14 cellular contexts compared by ENCODE assay signal in genomic region chr7:143387156-143387975, GRCh38. TPM values are rescaled to one million over a fixed set of nuclear protein-coding genes. Genes with fewer than 3 reads are reported as not detected.
DNase-seq lines count a peak whose midpoint lies in the region; ATAC-seq, FAIRE-seq and TF ChIP-seq lines count a peak whose summit lies in the region.
"Had no signal": no experiment of that assay in that cellular context is flagged by ENCODE, and none has a peak within 500 bp of the region (broad histone marks: within the 10 kb centered on the region; RNA-seq: fewer than 3 reads in every experiment).

No MANE protein-coding gene starts in this region.

- ATAC-seq in K562 (peak; percentile 66), GM21619 (IDR thresholded peaks at IDR 0.05; ENCODE audit: unreplicated experiment) (no peak), GM18502 (IDR thresholded peaks at IDR 0.05; ENCODE audit: poor library complexity, unreplicated experiment) (no peak)

- peak in 1 of 2 experiments; percentile 26; a peak in 2 of 4 replicates for TF ChIP-seq RAD21 in K562 (CRISPR knock-in tag; conservative IDR thresholded peaks at IDR 0.05 in 1 of 2, IDR thresholded peaks at IDR 0.05 in 1 of 2)

- H3K27me3 ChIP-seq in BE2C (no peaks in the 10 kb centered on the region), K562 (ENCODE audit: control insufficient read depth in 2 of 2, insufficient read depth in 2 of 2, low read length in 2 of 2) (no peaks in the 10 kb centered on the region), muscle layer of colon (ENCODE audit: control insufficient read depth in 1 of 2, insufficient read depth in 2 of 2, low read length in 2 of 2) (no peaks in the 10 kb centered on the region), colonic mucosa (no peaks in the 10 kb centered on the region)
- H3K27me3 ChIP-seq: right lobe of liver had no signal

- TF ChIP-seq POLR2A in K562 (conservative IDR thresholded peaks at IDR 0.05) = no peak

- H3K4me1 ChIP-seq in BE2C (no peaks in the 10 kb centered on the region; the same call in none of the 2 replicates), K562 (replicated peaks in 1 of 2; ENCODE audit: control insufficient read depth in 2 of 2, insufficient read depth in 2 of 2, low read length in 2 of 2) (peaks cover 11 to 35% of the 10 kb centered on the region in 2 experiments; a peak in 4 of 5 replicates), muscle layer of colon (ENCODE audit: insufficient read depth, low read length) (peaks cover 98% of the 10 kb centered on the region), colonic mucosa (peaks cover 12% of the 10 kb centered on the region)

- in situ Hi-C loops in K562 (cut with MboI) = no loop called here

- POLR2A ChIA-PET in K562 (lab: Yijun Ruan, JAX) = interaction anchor here (0.6 to 9.7 kb wide), 3 partner anchors 8 to 24 kb away, joined by 3 to 131 read pairs (median 4); partner anchors contain the start of gene EPHA1

- DNase-seq in BE2C = no peak
- peak; percentile 42 to 55 (median 54) for DNase-seq in K562 (ENCODE audit: extremely low read depth in 1 of 4, low spot score in 3 of 4)
- DNase-seq in colonic mucosa = no peak
- no peak for DNase-seq in hepatic stellate cell (ENCODE audit: low spot score)
- DNase-seq: activated CD4-positive, alpha-beta T cell treated with anti-CD3 and anti-CD28 coated beads for 48 hours; COR-L47; NCI-H1092 had no signal

- H3K9ac ChIP-seq in K562 (ENCODE audit: insufficient read depth in 1 of 2, low read depth in 2 of 2, low read length in 2 of 2) = peak overlapping the region in 1 of 2 experiments; percentile 22; a peak in 1 of 4 replicates
- no peak overlapping the region for H3K9ac ChIP-seq in muscle layer of colon (ENCODE audit: low read length)
- H3K9ac ChIP-seq in colonic mucosa (ENCODE audit: low read depth in 2 of 2, low read length in 2 of 2) = no peak overlapping the region

- no peak overlapping the region for H3K4me2 ChIP-seq in K562 (ENCODE audit: insufficient read depth, low read length)

- H3K79me2 ChIP-seq in K562 (ENCODE audit: control insufficient read depth, insufficient read depth, low read length) = peaks cover 1% of the 10 kb centered on the region

- H2AFZ ChIP-seq in K562 (ENCODE audit: low read depth, low read length) = no peak overlapping the region

- H3K9me3 ChIP-seq in BE2C = no peaks in the 10 kb centered on the region
- H3K9me3 ChIP-seq in K562 (replicated peaks; ENCODE audit: control insufficient read depth, insufficient read depth, low read depth, low read length) = no peaks in the 10 kb centered on the region
- no peaks in the 10 kb centered on the region for H3K9me3 ChIP-seq in muscle layer of colon (ENCODE audit: low read length)
- H3K9me3 ChIP-seq in colonic mucosa = no peaks in the 10 kb centered on the region
- H3K9me3 ChIP-seq: right lobe of liver had no signal

- 82% methylated on average over 22 of the region's 23 CpGs for WGBS in K562 (ENCODE audit: insufficient coverage, low coverage, missing lambda C conversion rate)

- H3K27ac ChIP-seq in K562 (ENCODE audit: extremely low read depth, low read depth, low read length) (no peak overlapping the region), muscle layer of colon (ENCODE audit: low read depth, low read length) (peak overlapping the region; percentile 41), colonic mucosa (no peak overlapping the region)
- H3K27ac ChIP-seq: right lobe of liver, SK-N-MC had no signal

- FAIRE-seq in K562 (lab: Jason Lieb, UNC) = no peak
- FAIRE-seq: endometrium had no signal

- H3K9me1 ChIP-seq in K562 (ENCODE audit: control insufficient read depth, insufficient read depth, low read length) = peaks cover 18% of the 10 kb centered on the region

- intact Hi-C loops in K562 (cut with micrococcal nuclease) = no loop called here
- intact Hi-C loops in colonic mucosa (cut with DNase I) = loop anchor here (10.0 kb wide), 1 partner anchor 123 kb away; the partner anchor contains the start of gene GSTK1

- BruUV-seq in K562 (replicated peaks; lab: Mats Ljungman, UMichigan) = no TSS peak

- peaks cover 22% of the 10 kb centered on the region for H4K20me1 ChIP-seq in K562 (replicated peaks; ENCODE audit: control insufficient read depth, insufficient read depth, low read length)

- TF ChIP-seq EP300 in K562 (IDR thresholded peaks at IDR 0.05; ENCODE audit: low read length) = no peak

- TF ChIP-seq CTCF in BE2C (IDR thresholded peaks at IDR 0.05; ENCODE audit: low read depth, low read length) (peak; percentile 18; the same call in 1 of the 2 replicates), GM12873 (IDR thresholded peaks at IDR 0.05; ENCODE audit: insufficient read depth, low read depth, low read length, missing control alignments) (peak; percentile 23), K562 (IDR thresholded peaks at IDR 0.05 in 2 of 3, conservative IDR thresholded peaks at IDR 0.05 in 1 of 3; ENCODE audit: insufficient read depth in 2 of 3, low read depth in 1 of 3, low read length in 3 of 3) (peak; percentile 44 to 60 (median 54)), colonic mucosa (IDR thresholded peaks at IDR 0.05) (no peak)

- no peak overlapping the region for H3K4me3 ChIP-seq in BE2C (ENCODE audit: low read depth, low read length)
- no peak overlapping the region for H3K4me3 ChIP-seq in K562
- peak overlapping the region in 1 of 2 donors; percentile 21 for H3K4me3 ChIP-seq in muscle layer of colon (ENCODE audit: low read depth in 1 of 2, low read length in 2 of 2)
- H3K4me3 ChIP-seq in colonic mucosa = no peak overlapping the region
- H3K4me3 ChIP-seq: right lobe of liver, SK-N-MC had no signal

- CTCF ChIA-PET in K562 (lab: Yijun Ruan, JAX; ENCODE audit: low intra/inter-chr PET ratio) = no interaction called here

- H3K36me3 ChIP-seq in BE2C = peaks cover 43% of the 10 kb centered on the region
- H3K36me3 ChIP-seq in K562 (ENCODE audit: control insufficient read depth, insufficient read depth, low read length) = peaks cover 82% of the 10 kb centered on the region; the same call in 2 of the 3 replicates
- peaks cover 59% of the 10 kb centered on the region for H3K36me3 ChIP-seq in muscle layer of colon (ENCODE audit: insufficient read depth, low read length)
- no peaks in the 10 kb centered on the region for H3K36me3 ChIP-seq in colonic mucosa

RNA-seq across cellular contexts. Expression of gene ZYX, which starts 6.2 kb away (rescaled TPM):
- 96.7 TPM for polyA plus RNA-seq in BE2C (2012; ENCODE audit: insufficient read depth, insufficient read length, low read depth)
- 38.7 and 99.5 TPM in 2 replicates for total RNA-seq in K562 (2011; cell fraction: chromatin; rRNA removed; ENCODE audit: low replicate concordance)
- 54.7 and 66.9 TPM in 2 replicates for total RNA-seq in K562 (2011; cell fraction: nucleolus; rRNA removed)
- total RNA-seq in K562 (2011; cell fraction: nucleoplasm; rRNA removed) = 41.5 and 64.4 TPM in 2 replicates
- total RNA-seq in K562 (2014; rRNA removed) = 26.9 and 37.8 TPM in 2 replicates
- total RNA-seq in K562 (2014; rRNA removed; fragmentation: Illumina TruSeq; extraction: Trizol) = 9.2 and 11.5 TPM in 2 replicates
- total RNA-seq in K562 (2015; rRNA removed; fragmentation: Illumina TruSeq; extraction: Trizol) = 15.7 and 17.3 TPM in 2 replicates
- total RNA-seq in K562 (2021) = 114 and 130 TPM in 2 replicates
- 9.0 and 18.5 TPM in 2 replicates for polyA plus RNA-seq in K562 (2011; rRNA removed)
- 15.7 and 26.2 TPM in 2 replicates for polyA plus RNA-seq in K562 (2011; cell fraction: cytosol; rRNA removed)
- polyA plus RNA-seq in K562 (2011; cell fraction: nucleus; rRNA removed) = 53.7 and 98.4 TPM in 2 replicates
- polyA plus RNA-seq in K562 (2012) = 141 and 252 TPM in 2 replicates
- 81.7 and 116 TPM in 2 replicates for polyA plus RNA-seq in K562 (2014; fragmentation: Illumina TruSeq; extraction: Trizol)
- polyA plus RNA-seq in K562 (2014; fragmentation: Nextera tagmentation; extraction: Ambion mirVana) = 1 to 10 TPM; 1.8 to 3.1 TPM
- polyA plus RNA-seq in K562 (2014; rRNA removed) = 30.0 and 35.0 TPM in 2 replicates
- polyA minus RNA-seq in K562 (2011; rRNA and poly(A)+ RNA removed) = 8.3 and 9.5 TPM in 2 replicates
- 57.5 and 83.9 TPM in 2 replicates for polyA minus RNA-seq in K562 (2011; cell fraction: cytosol; rRNA and poly(A)+ RNA removed)
- 35.4 and 38.0 TPM in 2 replicates for polyA minus RNA-seq in K562 (2011; cell fraction: nucleus; rRNA and poly(A)+ RNA removed)
- total RNA-seq in colonic mucosa = 100 to 1,000 TPM in 1 of 2 donors, 10 to 100 TPM in 1; 54.9 to 110 TPM

RNA-seq across cellular contexts. Expression of gene EPHA1, which starts 21.3 kb away (rescaled TPM):
- 3.2 TPM for polyA plus RNA-seq in BE2C (2012; ENCODE audit: insufficient read depth, insufficient read length, low read depth)
- 0.37 TPM in 1 of 2 replicates, not detected in the other for total RNA-seq in K562 (2011; cell fraction: chromatin; rRNA removed; ENCODE audit: low replicate concordance)
- 0.26 and 0.67 TPM in 2 replicates for total RNA-seq in K562 (2011; cell fraction: nucleolus; rRNA removed)
- 0.37 TPM in 1 of 2 replicates, not detected in the other for total RNA-seq in K562 (2011; cell fraction: nucleoplasm; rRNA removed)
- total RNA-seq in K562 (2014; rRNA removed) (not detected in 2 replicates), K562 (2014; rRNA removed; fragmentation: Illumina TruSeq; extraction: Trizol) (not detected in 2 replicates), K562 (2015; rRNA removed; fragmentation: Illumina TruSeq; extraction: Trizol) (not detected in 2 replicates), K562 (2021) (0.22 and 0.25 TPM in 2 replicates), colonic mucosa (10 to 100 TPM; 16.0 to 18.4 TPM)
- polyA plus RNA-seq in K562 (2011; rRNA removed) (0.07 and 0.32 TPM in 2 replicates), K562 (2014; fragmentation: Illumina TruSeq; extraction: Trizol) (not detected in 2 replicates), K562 (2014; fragmentation: Nextera tagmentation; extraction: Ambion mirVana) (not detected), K562 (2014; rRNA removed) (0.05 and 0.57 TPM in 2 replicates)
- 0.03 and 0.39 TPM in 2 replicates for polyA plus RNA-seq in K562 (2011; cell fraction: cytosol; rRNA removed)
- polyA plus RNA-seq in K562 (2011; cell fraction: nucleus; rRNA removed) = 0.25 and 1.1 TPM in 2 replicates
- 2.7 and 3.5 TPM in 2 replicates for polyA plus RNA-seq in K562 (2012)
- polyA minus RNA-seq in K562 (2011; rRNA and poly(A)+ RNA removed) = 0.14 TPM in 1 of 2 replicates, not detected in the other
- polyA minus RNA-seq in K562 (2011; cell fraction: cytosol; rRNA and poly(A)+ RNA removed) = not detected in 2 replicates
- 0.54 TPM in 1 of 2 replicates, not detected in the other for polyA minus RNA-seq in K562 (2011; cell fraction: nucleus; rRNA and poly(A)+ RNA removed)

RNA-seq across cellular contexts. Expression of gene FAM131B, which starts 24.9 kb away (rescaled TPM):
- not detected for polyA plus RNA-seq in BE2C (2012; ENCODE audit: insufficient read depth, insufficient read length, low read depth)
- total RNA-seq in K562 (2011; cell fraction: chromatin; rRNA removed; ENCODE audit: low replicate concordance) = 0.07 TPM in 1 of 2 replicates, not detected in the other
- not detected in 2 replicates for total RNA-seq in K562 (2011; cell fraction: nucleolus; rRNA removed)
- not detected in 2 replicates for total RNA-seq in K562 (2011; cell fraction: nucleoplasm; rRNA removed)
- total RNA-seq in K562 (2014; rRNA removed) (not detected in 2 replicates), K562 (2014; rRNA removed; fragmentation: Illumina TruSeq; extraction: Trizol) (not detected in 2 replicates), K562 (2015; rRNA removed; fragmentation: Illumina TruSeq; extraction: Trizol) (not detected in 2 replicates), K562 (2021) (0.04 TPM in 2 replicates), colonic mucosa (1 to 10 TPM in 1 of 2 donors, under 1 TPM in 1; 0.40 to 1.8 TPM)
- polyA plus RNA-seq in K562 (2011; rRNA removed) (0.03 and 0.11 TPM in 2 replicates), K562 (2014; fragmentation: Illumina TruSeq; extraction: Trizol) (not detected in 2 replicates), K562 (2014; fragmentation: Nextera tagmentation; extraction: Ambion mirVana) (not detected), K562 (2014; rRNA removed) (not detected in 2 replicates)
- polyA plus RNA-seq in K562 (2011; cell fraction: cytosol; rRNA removed) = not detected in 2 replicates
- polyA plus RNA-seq in K562 (2011; cell fraction: nucleus; rRNA removed) = 0.09 TPM in 1 of 2 replicates, not detected in the other
- polyA plus RNA-seq in K562 (2012) = 0.03 TPM in 2 replicates
- not detected in 2 replicates for polyA minus RNA-seq in K562 (2011; rRNA and poly(A)+ RNA removed)
- 0.29 TPM in 1 of 2 replicates, not detected in the other for polyA minus RNA-seq in K562 (2011; cell fraction: cytosol; rRNA and poly(A)+ RNA removed)
- 0.33 TPM in 1 of 2 replicates, not detected in the other for polyA minus RNA-seq in K562 (2011; cell fraction: nucleus; rRNA and poly(A)+ RNA removed)

RNA-seq across cellular contexts. Expression of gene TAS2R60, which starts 55.9 kb away (rescaled TPM):
- polyA plus RNA-seq in BE2C (2012; ENCODE audit: insufficient read depth, insufficient read length, low read depth) = not detected
- total RNA-seq in K562 (2011; cell fraction: chromatin; rRNA removed; ENCODE audit: low replicate concordance) = 1.6 and 5.5 TPM in 2 replicates
- 1.0 and 1.1 TPM in 2 replicates for total RNA-seq in K562 (2011; cell fraction: nucleolus; rRNA removed)
- 0.88 and 3.2 TPM in 2 replicates for total RNA-seq in K562 (2011; cell fraction: nucleoplasm; rRNA removed)
- not detected in 2 replicates for total RNA-seq in K562 (2014; rRNA removed)
- not detected in 2 replicates for total RNA-seq in K562 (2014; rRNA removed; fragmentation: Illumina TruSeq; extraction: Trizol)
- not detected in 2 replicates for total RNA-seq in K562 (2015; rRNA removed; fragmentation: Illumina TruSeq; extraction: Trizol)
- total RNA-seq in K562 (2021) = not detected in 2 replicates
- 0.08 TPM in 2 replicates for polyA plus RNA-seq in K562 (2011; rRNA removed)
- not detected in 2 replicates for polyA plus RNA-seq in K562 (2011; cell fraction: cytosol; rRNA removed)
- polyA plus RNA-seq in K562 (2011; cell fraction: nucleus; rRNA removed) = 0.33 and 0.53 TPM in 2 replicates
- polyA plus RNA-seq in K562 (2012) = 0.08 and 0.14 TPM in 2 replicates
- polyA plus RNA-seq in K562 (2014; fragmentation: Illumina TruSeq; extraction: Trizol) = not detected in 2 replicates
- polyA plus RNA-seq in K562 (2014; fragmentation: Nextera tagmentation; extraction: Ambion mirVana) = not detected
- 0.28 TPM in 1 of 2 replicates, not detected in the other for polyA plus RNA-seq in K562 (2014; rRNA removed)
- polyA minus RNA-seq in K562 (2011; rRNA and poly(A)+ RNA removed) = 0.27 and 0.46 TPM in 2 replicates
- not detected in 2 replicates for polyA minus RNA-seq in K562 (2011; cell fraction: cytosol; rRNA and poly(A)+ RNA removed)
- polyA minus RNA-seq in K562 (2011; cell fraction: nucleus; rRNA and poly(A)+ RNA removed) = 0.54 and 0.67 TPM in 2 replicates
- not detected for total RNA-seq in colonic mucosa

Comparison
In these comparisons a context has a peak if more than half of its experiments do, and no peak if none do; other contexts are left out.
1. DNase-seq: peak in K562 (4 of 4); none in BE2C (single experiment), colonic mucosa (single experiment) and hepatic stellate cell (single experiment).
2. RNA of gene EPHA1, which starts 21.3 kb away (total RNA-seq): 16.0 to 18.4 TPM in colonic mucosa; 0.22 to 0.67 TPM in K562; every median in the first group is over 10 times any median in the second.